ENCODE assay signal across 26 cellular contexts in genomic region chr2:24439280-24439970, GRCh38. TPM values are rescaled to one million over a fixed set of nuclear protein-coding genes. Genes with fewer than 3 reads are reported as not detected.
DNase-seq lines count a peak whose midpoint lies in the region; ATAC-seq, FAIRE-seq and TF ChIP-seq lines count a peak whose summit lies in the region.
"Had no signal": no experiment of that assay in that cellular context is flagged by ENCODE, and none has a peak within 500 bp of the region (broad histone marks: within the 10 kb centered on the region; RNA-seq: fewer than 3 reads in every experiment).

No MANE protein-coding gene starts in this region.

- H3K27me3 ChIP-seq in GM23338 (ENCODE audit: insufficient read depth) (no peaks in the 10 kb centered on the region), PC-3 (ENCODE audit: low read length) (no peaks in the 10 kb centered on the region), H1 (replicated peaks in 1 of 4; ENCODE audit: control insufficient read depth in 3 of 4, extremely low read depth in 1 of 4, insufficient read depth in 3 of 4, low read length in 3 of 4) (no peaks in the 10 kb centered on the region), neuronal stem cell (ENCODE audit: control insufficient read depth in 3 of 3, insufficient read depth in 3 of 3, low read depth in 1 of 3, low read length in 3 of 3) (peaks cover 0 to 8% (median 0%) of the 10 kb centered on the region in 3 experiments)
- H3K27me3 ChIP-seq: Peyer's patch had no signal

- no peaks in the 10 kb centered on the region for H3K9me3 Mint-ChIP-seq in GM23338
- H3K9me3 Mint-ChIP-seq: CD14-positive monocyte, HFFc6 had no signal

- no peak overlapping the region for H3K4me3 Mint-ChIP-seq in GM23338
- H3K4me3 Mint-ChIP-seq: B cell, CD14-positive monocyte, HFFc6 had no signal

- H3K9me3 ChIP-seq in PC-3 (ENCODE audit: low read length), result no peaks in the 10 kb centered on the region
- H3K9me3 ChIP-seq in H1 (ENCODE audit: insufficient read depth in 2 of 2, low read depth in 1 of 2, low read length in 1 of 2), result no peaks in the 10 kb centered on the region
- H3K9me3 ChIP-seq in neuronal stem cell (replicated peaks in 1 of 2; ENCODE audit: control insufficient read depth in 2 of 2, insufficient read depth in 1 of 2, low read depth in 1 of 2, low read length in 2 of 2), result no peaks in the 10 kb centered on the region
- H3K9me3 ChIP-seq: Peyer's patch had no signal

- POLR2A ChIA-PET in PC-3 (lab: Charles Lee; ENCODE audit: unreplicated experiment), result no interaction called here
- POLR2A ChIA-PET in H1 (lab: Charles Lee; ENCODE audit: partially characterized antibody), result interaction anchor here (1.0 kb wide), 1 partner anchor 28 kb away, joined by 4 read pairs; no protein-coding TSS in a partner anchor

- H3K27ac ChIP-seq in GM23338 (ENCODE audit: low read depth), result no peak overlapping the region
- H3K27ac ChIP-seq in PC-3 (ENCODE audit: low read length), result no peak overlapping the region
- no peak overlapping the region for H3K27ac ChIP-seq in H1 (ENCODE audit: low read depth, low read length)
- H3K27ac ChIP-seq in neuronal stem cell (replicated peaks; ENCODE audit: low read length), result no peak overlapping the region
- H3K27ac ChIP-seq: 22Rv1, Peyer's patch had no signal

- H3K4me2 ChIP-seq in GM23338, result no peak overlapping the region
- no peak overlapping the region for H3K4me2 ChIP-seq in PC-3 (ENCODE audit: low read length)
- no peak overlapping the region for H3K4me2 ChIP-seq in H1 (ENCODE audit: insufficient read depth in 1 of 2, low read depth in 2 of 2, low read length in 2 of 2)
- H3K4me2 ChIP-seq in neuronal stem cell (ENCODE audit: insufficient read depth, low read length, poor library complexity, severe bottlenecking), result no peak overlapping the region

- H3F3A ChIP-seq in GM23338 (replicated peaks; ENCODE audit: low read depth) (no peaks in the 10 kb centered on the region), PC-3 (ENCODE audit: low read length, unreplicated experiment) (no peaks in the 10 kb centered on the region)

- no peak overlapping the region for H3K23ac ChIP-seq in H1 (ENCODE audit: insufficient read length)
- H3K23ac ChIP-seq in neuronal stem cell (ENCODE audit: low read depth, low read length, poor library complexity), result no peak overlapping the region

- no peak overlapping the region for H3K4ac ChIP-seq in H1 (replicated peaks; ENCODE audit: insufficient read length, low read depth, low read length)
- H3K4ac ChIP-seq in neuronal stem cell (ENCODE audit: low read length), result no peak overlapping the region

- intact Hi-C loops in PC-3 (cut with micrococcal nuclease), result no loop called here
- intact Hi-C loops in cardiac septum (cut with DNase I), result no loop called here

- no TSS peak for BruUV-seq in PC-3 (replicated peaks; lab: Mats Ljungman, UMichigan)

- H4K20me1 ChIP-seq in GM23338 (replicated peaks; ENCODE audit: insufficient read depth) (no peaks in the 10 kb centered on the region), PC-3 (ENCODE audit: low read length) (no peaks in the 10 kb centered on the region), H1 (replicated peaks in 1 of 2; ENCODE audit: control insufficient read depth in 1 of 2, insufficient read depth in 2 of 2, low read length in 2 of 2) (no peaks in the 10 kb centered on the region)

- H3K79me1 ChIP-seq in H1 (ENCODE audit: low read depth, low read length) (no peaks in the 10 kb centered on the region), neuronal stem cell (ENCODE audit: low read depth, low read length) (no peaks in the 10 kb centered on the region)

- no peak for TF ChIP-seq CTCF in GM23338 (conservative IDR thresholded peaks at IDR 0.05; ENCODE audit: low read depth in 2 of 2)
- no peak for TF ChIP-seq CTCF in PC-3 (conservative IDR thresholded peaks at IDR 0.05; ENCODE audit: low read depth, low read length)
- TF ChIP-seq CTCF in H1 (IDR thresholded peaks at IDR 0.05; ENCODE audit: control extremely low read depth in 1 of 3, insufficient read depth in 1 of 3, low read depth in 1 of 3, low read length in 3 of 3), result no peak

- H3K36me3 Mint-ChIP-seq in GM23338 (ENCODE audit: low read depth), result no peaks in the 10 kb centered on the region; the same call in 2 of the 3 replicates
- H3K36me3 Mint-ChIP-seq: CD14-positive monocyte had no signal

- H3K36me3 ChIP-seq in GM23338 (ENCODE audit: insufficient read depth), result no peaks in the 10 kb centered on the region
- H3K36me3 ChIP-seq in PC-3 (ENCODE audit: low read depth, low read length), result no peaks in the 10 kb centered on the region
- H3K36me3 ChIP-seq in H1 (ENCODE audit: control insufficient read depth in 2 of 4, insufficient read depth in 4 of 4, low read length in 3 of 4), result no peaks in the 10 kb centered on the region
- H3K36me3 ChIP-seq in neuronal stem cell (replicated peaks in 1 of 2; ENCODE audit: control insufficient read depth in 2 of 2, insufficient read depth in 2 of 2, low read length in 2 of 2), result no peaks in the 10 kb centered on the region
- H3K36me3 ChIP-seq: Peyer's patch had no signal

- H2AFZ ChIP-seq in GM23338 (peak overlapping the region; percentile 60; the same call in 1 of the 2 replicates), PC-3 (ENCODE audit: low read length) (0 out of 2 replicates have a peak overlapping the region, but pooled peaks have one; percentile 37), H1 (ENCODE audit: low read length) (peak overlapping the region; percentile 77; the same call in 1 of the 2 replicates), neuronal stem cell (ENCODE audit: low read length) (peak overlapping the region; percentile 41)

- H2BK120ac ChIP-seq in H1 (replicated peaks; ENCODE audit: low read depth, low read length), result no peak overlapping the region
- H2BK120ac ChIP-seq in neuronal stem cell (ENCODE audit: low read depth, low read length), result no peak overlapping the region

- H2AK5ac ChIP-seq in H1 (ENCODE audit: low read depth, low read length), result no peak overlapping the region
- no peak overlapping the region for H2AK5ac ChIP-seq in neuronal stem cell (ENCODE audit: low read depth, low read length)

- ATAC-seq in GM23338 (no peak), PC-3 (no peak)

- CTCF ChIA-PET in PC-3 (lab: Charles Lee), result no interaction called here
- CTCF ChIA-PET in H1 (lab: Charles Lee; ENCODE audit: partially characterized antibody), result interaction anchor here (0.6 to 0.8 kb wide), 3 partner anchors 17 to 1478 kb away, joined by 3 read pairs; no protein-coding TSS in a partner anchor

- no peaks in the 10 kb centered on the region for H3K23me2 ChIP-seq in H1 (ENCODE audit: low read depth, low read length)

- no peak for TF ChIP-seq RAD21 in H1 (IDR thresholded peaks at IDR 0.05 in 1 of 2, conservative IDR thresholded peaks at IDR 0.05 in 1 of 2; ENCODE audit: low read depth in 2 of 2, low read length in 2 of 2)

- H2BK15ac ChIP-seq in H1 (ENCODE audit: low read length) (no peak overlapping the region), neuronal stem cell (ENCODE audit: low read length) (no peak overlapping the region)

- no peak overlapping the region for H4K8ac ChIP-seq in H1 (ENCODE audit: extremely low read depth, insufficient read depth, low read length)
- H4K8ac ChIP-seq in neuronal stem cell (ENCODE audit: low read depth, low read length), result no peak overlapping the region

- H4K91ac ChIP-seq in H1 (replicated peaks; ENCODE audit: insufficient read length, low read length), result no peak overlapping the region
- no peak overlapping the region for H4K91ac ChIP-seq in neuronal stem cell (ENCODE audit: low read depth, low read length, poor library complexity)

- H2BK5ac ChIP-seq in H1 (ENCODE audit: low read depth, low read length), result no peak overlapping the region
- H2BK5ac ChIP-seq in neuronal stem cell (ENCODE audit: low read length), result no peak overlapping the region

- FAIRE-seq in H1 (lab: Jason Lieb, UNC), result no peak
- FAIRE-seq: GM12892 had no signal

- no peak overlapping the region for H3K18ac ChIP-seq in H1 (ENCODE audit: extremely low read depth, low read length)
- no peak overlapping the region for H3K18ac ChIP-seq in neuronal stem cell (ENCODE audit: low read length)

- 87% methylated on average over 4 of the region's 4 CpGs; no CpG with 5 or more reads in 1 of the 2 experiments for WGBS in H1 (ENCODE audit: extremely low coverage in 1 of 2, insufficient coverage in 1 of 2, insufficient read length in 1 of 2, insufficient replicate concordance in 2 of 2, low coverage in 1 of 2, low lambda C conversion rate in 2 of 2, missing lambda C conversion rate in 1 of 2), 2 experiments
- no CpG with 5 or more reads among the region's 4 CpGs for WGBS in neuronal stem cell (ENCODE audit: extremely low coverage in 2 of 2, insufficient read length in 2 of 2, insufficient replicate concordance in 1 of 2), 2 donors

- peaks cover 5% of the 10 kb centered on the region for H3K27me3 Mint-ChIP-seq in GM23338 (ENCODE audit: insufficient read depth, low read depth, poor library complexity)
- H3K27me3 Mint-ChIP-seq: B cell had no signal

- no peak for TF ChIP-seq POLR2A in H1 (IDR thresholded peaks at IDR 0.05; ENCODE audit: control extremely low read depth in 1 of 2, low read depth in 2 of 2, low read length in 2 of 2)

- no peak overlapping the region for H2BK20ac ChIP-seq in H1 (ENCODE audit: low read length)

- H3K4me1 ChIP-seq in GM23338 (ENCODE audit: insufficient read depth) (no peaks in the 10 kb centered on the region), PC-3 (ENCODE audit: insufficient read depth, low read length) (no peaks in the 10 kb centered on the region), H1 (replicated peaks in 1 of 4; ENCODE audit: control insufficient read depth in 3 of 4, insufficient read depth in 4 of 4, low read length in 3 of 4) (no peaks in the 10 kb centered on the region), neuronal stem cell (ENCODE audit: control insufficient read depth in 2 of 2, insufficient read depth in 1 of 2, low read depth in 1 of 2, low read length in 2 of 2) (peaks cover 3 to 10% of the 10 kb centered on the region in 2 donors)

- H2BK12ac ChIP-seq in H1 (ENCODE audit: low read depth, low read length) (no peak overlapping the region), neuronal stem cell (ENCODE audit: low read length) (no peak overlapping the region)

- H3K9me2 ChIP-seq in GM23338 (ENCODE audit: insufficient read depth) (no peaks in the 10 kb centered on the region), PC-3 (replicated peaks; ENCODE audit: low read length) (no peaks in the 10 kb centered on the region)

- H3K79me2 ChIP-seq in GM23338 (replicated peaks; ENCODE audit: insufficient read depth) (no peaks in the 10 kb centered on the region), PC-3 (ENCODE audit: low read length) (no peaks in the 10 kb centered on the region), H1 (ENCODE audit: control insufficient read depth in 1 of 2, insufficient read depth in 2 of 2, low read length in 2 of 2) (no peaks in the 10 kb centered on the region)

- H3K9ac ChIP-seq in PC-3 (ENCODE audit: low read length) (no peak overlapping the region), H1 (replicated peaks in 1 of 4; ENCODE audit: extremely low read depth in 1 of 4, low read depth in 3 of 4, low read length in 3 of 4) (no peak overlapping the region), neuronal stem cell (ENCODE audit: low read depth, low read length, poor library complexity) (no peak overlapping the region)

- no peak overlapping the region for H3K4me3 ChIP-seq in GM23338
- H3K4me3 ChIP-seq in PC-3 (ENCODE audit: low read length), result no peak overlapping the region
- no peak overlapping the region for H3K4me3 ChIP-seq in H1 (ENCODE audit: extremely low read depth in 1 of 4, insufficient read depth in 2 of 4, low read depth in 3 of 4, low read length in 4 of 4)
- H3K4me3 ChIP-seq in neuronal stem cell (ENCODE audit: low read length in 2 of 2), result no peak overlapping the region
- H3K4me3 ChIP-seq: Peyer's patch had no signal

- H3K56ac ChIP-seq in H1 (replicated peaks; ENCODE audit: insufficient read length, low read depth, low read length), result no peak overlapping the region

- H3K4me1 Mint-ChIP-seq in GM23338, result peaks cover 8% of the 10 kb centered on the region
- H3K4me1 Mint-ChIP-seq: B cell had no signal

- TF ChIP-seq EP300 in H1 (IDR thresholded peaks at IDR 0.05; ENCODE audit: borderline replicate concordance in 1 of 2, low read depth in 2 of 2, low read length in 2 of 2), result no peak

- no peak overlapping the region for H4K5ac ChIP-seq in H1 (ENCODE audit: insufficient read length, low read depth, low read length)

- DNase-seq in GM23338 (ENCODE audit: low spot score) (no peak), PC-3 (no peak), H1 (ENCODE audit: low read depth in 1 of 2, low spot score in 2 of 2) (no peak), neuronal stem cell (ENCODE audit: low spot score) (no peak), cardiac septum (ENCODE audit: low spot score) (no peak), C1 segment of cervical spinal cord (lab: John Stamatoyannopoulos, UW) (no peak), cerebellar cortex (ENCODE audit: low spot score) (no peak)
- DNase-seq: DMS153, DND-41, H7, HFFc6, KG1, MM.1S, NCI-H1092, NCI-H1417 treated with DMSO at 0.1 percent for 48 hours, NCI-H1694 treated with DMSO at 0.1 percent for 48 hours, NCI-H2081, NCI-H226, NCI-H510A, NCI-H69, Peyer's patch, SHP77 treated with DMSO at 0.1 percent for 48 hours had no signal

- H3K14ac ChIP-seq in H1 (ENCODE audit: insufficient read length) (no peak overlapping the region), neuronal stem cell (ENCODE audit: low read length) (no peak overlapping the region)

- H3K27ac Mint-ChIP-seq in GM23338, result no peak overlapping the region
- H3K27ac Mint-ChIP-seq: B cell, CD14-positive monocyte, HFFc6 had no signal

RNA-seq across cellular contexts. Expression of gene NCOA1, which starts 51.6 kb away (rescaled TPM):
- 13.1 and 15.1 TPM in 2 replicates for total RNA-seq in GM23338 (2014; rRNA removed; shearing (Covaris generic))
- 6.4 and 7.1 TPM in 2 replicates for polyA plus RNA-seq in GM23338 (2016; fragmentation: Nextera tagmentation; extraction: Ambion mirVana)
- 7.5 and 8.2 TPM in 2 replicates for total RNA-seq in PC-3 (2014; rRNA removed)
- total RNA-seq in H1 (2021; fragmentation: NEBNext Ultra II Directional; extraction: Animal tissue kit (Norgen Biotek cat#: 25700)), result 16.6 and 17.9 TPM in 2 replicates
- 8.3 and 12.8 TPM in 2 replicates for polyA plus RNA-seq in H1 (2011; rRNA removed)
- polyA plus RNA-seq in H1 (2011; cell fraction: cytosol; rRNA removed), result 12.0 TPM
- 12.3 TPM for polyA plus RNA-seq in H1 (2011; cell fraction: nucleus; rRNA removed)
- polyA plus RNA-seq in H1 (2012, experiment 1 of 2), result 8.1 to 11.5 TPM (median 10.3 TPM) in 4 replicates
- polyA plus RNA-seq in H1 (2012, experiment 2 of 2), result 0.75 TPM
- 8.9 TPM for polyA plus RNA-seq in H1 (2013, experiment 1 of 2)
- 8.7 TPM for polyA plus RNA-seq in H1 (2013, experiment 2 of 2)
- 40.0 and 47.1 TPM in 2 replicates for polyA minus RNA-seq in H1 (2011; rRNA and poly(A)+ RNA removed)
- polyA minus RNA-seq in H1 (2011; cell fraction: cytosol; rRNA and poly(A)+ RNA removed), result 15.0 TPM
- polyA minus RNA-seq in H1 (2011; cell fraction: nucleus; rRNA and poly(A)+ RNA removed), result 59.0 TPM
- polyA plus RNA-seq in neuronal stem cell (2013, experiment 1 of 2), result 11.9 TPM
- 12.1 TPM for polyA plus RNA-seq in neuronal stem cell (2013, experiment 2 of 2)
- 31.9 TPM for total RNA-seq in cardiac septum
